36 cellular contexts compared by ENCODE assay signal in the genomic region with DNA sequence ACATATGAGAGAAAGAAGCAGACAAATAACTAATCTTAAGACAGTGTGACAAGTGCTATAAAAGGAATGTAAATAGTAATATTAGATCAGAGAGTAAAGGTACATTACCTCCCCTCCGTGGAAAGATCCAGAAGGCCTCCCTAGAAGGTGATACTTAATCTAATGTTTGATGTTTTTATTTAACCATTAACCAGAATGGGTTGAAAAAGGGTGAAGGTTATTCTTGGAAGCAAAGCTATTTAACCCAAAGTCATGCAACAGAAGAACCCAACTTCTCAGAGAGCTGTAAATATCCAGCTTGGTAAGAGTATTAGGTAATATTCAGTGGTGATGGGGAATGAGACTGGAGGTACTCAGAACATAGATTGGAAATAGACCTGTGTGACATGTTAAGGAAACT.
"Had no signal": no experiment of that assay in that cellular context is flagged by ENCODE, and none has a peak within 500 bp of the region (broad histone marks: within the 10 kb centered on the region; RNA-seq: fewer than 3 reads in every experiment).

No MANE protein-coding gene starts in this region.

- ATAC-seq: activated CD8-positive, alpha-beta T cell treated with anti-CD3 and anti-CD28 coated beads for 36 hours; activated T-cell treated with anti-CD3 and anti-CD28 coated beads, Interleukin-2, amount 50 U/mL, for 72 hours; activated T-helper 17 cell treated with anti-CD3 and anti-CD28 coated beads, Interleukin-2, amount 50 U/mL, for 72 hours; PC-3; T-cell; T-helper 17 cell had no signal

- H3K36me3 ChIP-seq: cardiac muscle cell, Peyer's patch, SJSA1 had no signal

- H3K9me3 ChIP-seq: Peyer's patch, SJSA1, SK-N-SH had no signal

- H3K4me1 ChIP-seq: Peyer's patch, SJSA1 had no signal

- H3K27ac ChIP-seq: cardiac muscle cell, KMS-11, Peyer's patch, SJSA1, VCaP had no signal

- H3K9ac ChIP-seq: KMS-11, SK-N-SH had no signal

- DNase-seq: activated B cell treated with CpG ODN at 0.5 μM for 24 hours; activated CD4-positive, alpha-beta T cell treated with anti-CD3 and anti-CD28 coated beads for 48 hours; activated CD4-positive, alpha-beta T cell treated with anti-CD3 and anti-CD28 coated beads, Interleukin-2, amount 50 U/mL, for 4 hours; activated CD4-positive, CD25-positive, alpha-beta regulatory T cell treated with anti-CD3 and anti-CD28 coated beads, Interleukin-2, amount 50 U/mL, for 72 hours; activated CD8-positive, alpha-beta T cell treated with anti-CD3 and anti-CD28 coated beads for 36 hours; activated effector memory CD4-positive, alpha-beta T cell treated with anti-CD3 and anti-CD28 coated beads, Interleukin-2, amount 50 U/mL, for 16 hours; activated naive CD4-positive, alpha-beta T cell; activated naive CD4-positive, alpha-beta T cell treated with anti-CD3 and anti-CD28 coated beads, Interleukin-2, amount 50 U/mL, for 16 hours; activated naive CD8-positive, alpha-beta T cell treated with anti-CD3 and anti-CD28 coated beads for 36 hours; activated T-cell treated with anti-CD3 and anti-CD28 coated beads, Interleukin-2, amount 50 U/mL, for 1 hour; activated T-cell treated with anti-CD3 and anti-CD28 coated beads, Interleukin-2, amount 50 U/mL, for 72 hours; amniotic stem cell; aorta; NCI-H1092 treated with DMSO at 0.1 percent for 48 hours; NCI-H1417; NCI-H146; NCI-H187; NCI-H2029 treated with DMSO at 0.1 percent for 48 hours; NCI-H2107; NCI-H2171; NCI-H510A; NCI-H526; NCI-H748 treated with DMSO at 0.1 percent for 48 hours; NK-92 treated with Interleukin-12 subunit alpha and Interleukin-12 subunit beta, amount 100 ng/mL, for 24 hours; PC-3; Peyer's patch; RPMI8226; SHP77 treated with DMSO at 0.1 percent for 48 hours; SK-N-SH; T-cell; T-helper 17 cell had no signal

- H3K4me2 ChIP-seq: KMS-11, SK-N-SH had no signal

- H3K27me3 ChIP-seq: cardiac muscle cell, Peyer's patch, SJSA1 had no signal

- H3K9me2 ChIP-seq: SK-N-SH had no signal

- H3K4me3 ChIP-seq: cardiac muscle cell, Peyer's patch, SJSA1 had no signal
